1 cellular context compared by ENCODE assay signal in the genomic region with DNA sequence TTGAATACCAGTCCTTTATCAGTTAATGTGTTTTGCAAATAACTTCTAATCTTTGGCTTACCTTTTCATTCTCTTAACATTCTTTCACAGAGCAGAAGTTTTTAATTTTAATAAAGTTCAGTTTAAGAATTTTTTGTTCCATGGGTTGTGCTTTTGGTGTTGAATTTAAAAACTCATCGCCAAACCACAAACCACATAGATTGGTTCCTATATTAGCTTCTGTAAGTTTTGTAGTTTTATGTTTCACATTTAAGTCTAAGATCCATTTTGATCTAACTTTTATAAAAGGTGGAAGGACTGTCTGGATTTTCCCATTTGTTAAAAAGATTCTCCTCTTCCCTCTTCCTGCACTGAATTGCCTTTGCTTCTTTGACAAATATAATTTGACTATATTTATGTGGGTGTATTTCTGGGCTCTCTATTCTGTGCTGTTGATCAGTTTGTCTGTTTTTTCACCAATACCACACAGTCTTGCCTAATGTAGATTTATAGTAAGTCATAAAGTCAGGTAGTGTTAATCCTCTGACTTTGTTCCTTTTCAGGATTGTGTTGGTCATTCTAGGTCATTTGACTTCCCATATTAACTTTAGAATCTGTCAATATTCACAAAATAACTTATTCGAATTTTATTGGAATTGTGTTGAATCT.
TF ChIP-seq lines count a peak whose summit lies in the region.

No MANE protein-coding gene starts in this region.

TF ChIP-seq in A549, 52 proteins besides CTCF, POLR2A, EP300 and RAD21 (continued from another document):
- TF ChIP-seq, protein P1, sequence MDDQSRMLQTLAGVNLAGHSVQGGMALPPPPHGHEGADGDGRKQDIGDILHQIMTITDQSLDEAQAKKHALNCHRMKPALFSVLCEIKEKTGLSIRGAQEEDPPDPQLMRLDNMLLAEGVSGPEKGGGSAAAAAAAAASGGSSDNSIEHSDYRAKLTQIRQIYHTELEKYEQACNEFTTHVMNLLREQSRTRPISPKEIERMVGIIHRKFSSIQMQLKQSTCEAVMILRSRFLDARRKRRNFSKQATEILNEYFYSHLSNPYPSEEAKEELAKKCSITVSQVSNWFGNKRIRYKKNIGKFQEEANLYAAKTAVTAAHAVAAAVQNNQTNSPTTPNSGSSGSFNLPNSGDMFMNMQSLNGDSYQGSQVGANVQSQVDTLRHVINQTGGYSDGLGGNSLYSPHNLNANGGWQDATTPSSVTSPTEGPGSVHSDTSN (IDR thresholded peaks at IDR 0.05), result no peak
- TF ChIP-seq CBX2 (IDR thresholded peaks at IDR 0.05; ENCODE audit: borderline replicate concordance, low read depth), result no peak
- TF ChIP-seq FOXS1 (CRISPR knock-in tag; IDR thresholded peaks at IDR 0.05), result no peak
- TF ChIP-seq KDM1A (IDR thresholded peaks at IDR 0.05; ENCODE audit: low read depth), result no peak
- TF ChIP-seq FOSB (CRISPR knock-in tag; IDR thresholded peaks at IDR 0.05), result no peak
- no peak for TF ChIP-seq CBX8 (IDR thresholded peaks at IDR 0.05)
- TF ChIP-seq EHF (CRISPR knock-in tag; IDR thresholded peaks at IDR 0.05), result no peak
- no peak for TF ChIP-seq ZNF302 (CRISPR knock-in tag; IDR thresholded peaks at IDR 0.05)
- no peak for TF ChIP-seq PHF8 (IDR thresholded peaks at IDR 0.05; ENCODE audit: borderline replicate concordance, low read depth)
- TF ChIP-seq SMC3 (IDR thresholded peaks at IDR 0.05), result no peak
- no peak for TF ChIP-seq TP53 (CRISPR knock-in tag; IDR thresholded peaks at IDR 0.05)
- TF ChIP-seq KDM5A (IDR thresholded peaks at IDR 0.05), result no peak
- no peak for TF ChIP-seq ZC3H11A (IDR thresholded peaks at IDR 0.05)
- TF ChIP-seq NR3C1 (IDR thresholded peaks at IDR 0.05), result no peak
- no peak for TF ChIP-seq FOSL2 (IDR thresholded peaks at IDR 0.05)
- TF ChIP-seq FOSL2 (CRISPR knock-in tag; IDR thresholded peaks at IDR 0.05), result no peak
